Comparison of ENCODE assay signal across 9 cellular contexts in the genomic region with DNA sequence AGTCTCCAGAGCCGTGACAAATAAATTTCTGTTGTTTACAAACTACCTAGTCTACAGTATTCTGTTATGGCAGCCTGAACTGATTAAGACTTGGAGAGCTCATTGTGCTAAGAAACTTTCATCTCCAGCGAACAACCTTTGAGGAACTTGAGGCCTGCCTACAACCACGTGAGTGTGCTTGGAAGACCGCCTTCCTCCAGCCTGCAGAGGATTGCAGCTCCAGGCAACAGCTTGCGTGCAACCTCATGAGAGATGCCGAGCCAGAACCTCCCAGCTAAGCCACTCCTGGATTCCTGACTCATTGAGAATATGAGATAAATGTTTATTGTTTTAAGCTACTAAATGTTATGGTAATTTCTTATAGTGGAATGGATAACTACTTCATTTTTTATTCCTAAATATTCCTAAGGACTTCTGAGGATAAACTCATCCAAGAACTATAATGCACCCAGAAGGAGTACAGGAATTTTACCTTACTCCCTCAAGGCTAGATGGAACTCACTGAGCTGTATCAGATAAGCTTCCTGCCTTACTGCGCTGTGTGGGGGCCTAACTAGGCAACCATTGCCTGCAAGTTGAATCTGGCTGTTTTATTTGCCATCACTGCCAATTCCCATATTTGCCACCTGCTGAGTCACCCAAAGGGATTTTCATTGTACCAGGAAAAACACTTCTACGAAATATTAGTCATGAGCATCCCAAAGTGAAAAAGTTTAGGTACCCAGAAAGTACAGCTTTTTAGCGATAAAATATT. TPM values are rescaled to one million over a fixed set of nuclear protein-coding genes. Genes with fewer than 3 reads are reported as not detected.
DNase-seq lines count a peak whose midpoint lies in the region; ATAC-seq, FAIRE-seq and TF ChIP-seq lines count a peak whose summit lies in the region.
"Had no signal": no experiment of that assay in that cellular context is flagged by ENCODE, and none has a peak within 500 bp of the region (broad histone marks: within the 10 kb centered on the region; RNA-seq: fewer than 3 reads in every experiment).

No MANE protein-coding gene starts in this region.

- CTCF ChIA-PET in HepG2 (lab: Yijun Ruan, JAX; ENCODE audit: low intra/inter-chr PET ratio, low total read pairs), result no interaction called here
- CTCF ChIA-PET in activated CD4-positive, alpha-beta memory T cell treated with anti-CD3 and anti-CD28 coated beads for 36 hours (lab: Charles Lee), result interaction anchor here (1.1 kb wide), 1 partner anchor 369 kb away, joined by 4 read pairs; no protein-coding TSS in a partner anchor

- H3K9ac ChIP-seq in HepG2 (ENCODE audit: insufficient read depth, low read depth, low read length) (no peak overlapping the region), MM.1S (ENCODE audit: low read length) (no peak overlapping the region)

- H3K9me3 ChIP-seq in right lobe of liver (no peaks in the 10 kb centered on the region), HepG2 (ENCODE audit: low read length) (no peaks in the 10 kb centered on the region), MM.1S (replicated peaks; ENCODE audit: insufficient read depth, low read length) (no peaks in the 10 kb centered on the region)

- TF ChIP-seq CTCF in right lobe of liver (IDR thresholded peaks at IDR 0.05) (no peak), HepG2 (CRISPR knock-in tag; IDR thresholded peaks at IDR 0.05) (no peak), epithelial cell of proximal tubule (conservative IDR thresholded peaks at IDR 0.05; ENCODE audit: low read depth, low read length) (no peak), MM.1S (IDR thresholded peaks at IDR 0.05; ENCODE audit: low read length) (no peak)

- no peaks in the 10 kb centered on the region for H3K4me1 Mint-ChIP-seq in activated CD4-positive, alpha-beta memory T cell treated with anti-CD3 and anti-CD28 coated beads for 36 hours (ENCODE audit: low read depth)

- H3K4me2 ChIP-seq in HepG2 (ENCODE audit: low read depth, low read length), result no peak overlapping the region
- no peak overlapping the region for H3K4me2 ChIP-seq in MM.1S (ENCODE audit: low read depth, low read length)

- no peaks in the 10 kb centered on the region for H3K9me2 ChIP-seq in MM.1S (replicated peaks; ENCODE audit: insufficient read depth, low read length)

- H3F3A ChIP-seq in MM.1S (ENCODE audit: insufficient read depth, low read length), result no peaks in the 10 kb centered on the region

- no peaks in the 10 kb centered on the region for H3K4me1 ChIP-seq in right lobe of liver
- H3K4me1 ChIP-seq in HepG2 (ENCODE audit: insufficient read depth, low read length), result no peaks in the 10 kb centered on the region
- H3K4me1 ChIP-seq in MM.1S (ENCODE audit: low read length), result 0 out of 2 replicates have a peak, but pooled peaks cover 5% of the 10 kb centered on the region

- ATAC-seq in right lobe of liver, result peak in 3 of 4 donors; percentile 28 to 50 (median 28)
- no peak for ATAC-seq in HepG2
- ATAC-seq in HG02970 (IDR thresholded peaks at IDR 0.05; ENCODE audit: low FRiP score, unreplicated experiment), result no peak

- FAIRE-seq in HepG2 (lab: Jason Lieb, UNC), result no peak

- WGBS in right lobe of liver (ENCODE audit: insufficient coverage, low coverage, low lambda C conversion rate, missing lambda C conversion rate), result 76% methylated on average over 6 of the region's 9 CpGs
- 38% methylated on average over 9 of the region's 9 CpGs for WGBS in HepG2 (ENCODE audit: low lambda C conversion rate)

- H3K4me3 Mint-ChIP-seq in activated CD4-positive, alpha-beta memory T cell treated with anti-CD3 and anti-CD28 coated beads for 36 hours, result no peak overlapping the region

- H2AFZ ChIP-seq in HepG2 (ENCODE audit: low read length), result no peak overlapping the region
- no peak overlapping the region for H2AFZ ChIP-seq in MM.1S (ENCODE audit: low read length)

- TF ChIP-seq EP300 in HepG2 (IDR thresholded peaks at IDR 0.05; ENCODE audit: low read depth in 2 of 2, low read length in 2 of 2) (no peak), HepG2 (CRISPR knock-in tag; IDR thresholded peaks at IDR 0.05; ENCODE audit: borderline replicate concordance) (no peak)

- DNase-seq in right lobe of liver (peak in 1 of 3 donors; percentile 53), HepG2 (ENCODE audit: low spot score) (no peak), epithelial cell of proximal tubule (ENCODE audit: low read depth) (peak; percentile 36), mucosa of gallbladder (ENCODE audit: low spot score) (peak; percentile 79), MM.1S (no peak), 8988T (no peak)
- DNase-seq in activated CD4-positive, alpha-beta memory T cell treated with anti-CD3 and anti-CD28 coated beads for 36 hours, result no peak
- DNase-seq: activated T-cell treated with anti-CD3 and anti-CD28 coated beads, Interleukin-2, amount 50 U/mL, for 48 hours had no signal

- no peak for TF ChIP-seq POLR2A in right lobe of liver (IDR thresholded peaks at IDR 0.05)
- TF ChIP-seq POLR2A in HepG2 (IDR thresholded peaks at IDR 0.05; ENCODE audit: insufficient read depth in 1 of 2, low read depth in 2 of 2, low read length in 2 of 2), result no peak

- H3K79me2 ChIP-seq in HepG2 (ENCODE audit: insufficient read depth, low read length) (no peaks in the 10 kb centered on the region), MM.1S (ENCODE audit: low read length) (no peaks in the 10 kb centered on the region)

- H3K27me3 Mint-ChIP-seq in activated CD4-positive, alpha-beta memory T cell treated with anti-CD3 and anti-CD28 coated beads for 36 hours, result peaks cover 7% of the 10 kb centered on the region

- TF ChIP-seq RAD21 in HepG2 (CRISPR knock-in tag; IDR thresholded peaks at IDR 0.05), result no peak

- H3K36me3 Mint-ChIP-seq in activated CD4-positive, alpha-beta memory T cell treated with anti-CD3 and anti-CD28 coated beads for 36 hours, result no peaks in the 10 kb centered on the region

- no peak overlapping the region for H3K4me3 ChIP-seq in right lobe of liver
- no peak overlapping the region for H3K4me3 ChIP-seq in HepG2 (replicated peaks in 1 of 3; ENCODE audit: insufficient read depth in 1 of 3, low read depth in 2 of 3, low read length in 3 of 3)
- H3K4me3 ChIP-seq in epithelial cell of proximal tubule (ENCODE audit: low read depth, low read length), result no peak overlapping the region
- H3K4me3 ChIP-seq in MM.1S (ENCODE audit: low read length), result no peak overlapping the region

- no TSS peak for BruUV-seq in HepG2 (replicated peaks; lab: Mats Ljungman, UMichigan)

- no peak overlapping the region for H3K27ac Mint-ChIP-seq in activated CD4-positive, alpha-beta memory T cell treated with anti-CD3 and anti-CD28 coated beads for 36 hours

- intact Hi-C loops in right lobe of liver (cut with DNase I), result no loop called here
- intact Hi-C loops in HepG2 (cut with micrococcal nuclease; ENCODE audit: unreplicated experiment), result no loop called here
- intact Hi-C loops in activated CD4-positive, alpha-beta memory T cell treated with anti-CD3 and anti-CD28 coated beads for 36 hours (cut with micrococcal nuclease), result no loop called here

- no peaks in the 10 kb centered on the region for H4K20me1 ChIP-seq in HepG2 (ENCODE audit: insufficient read depth, low read length)
- H4K20me1 ChIP-seq in MM.1S (ENCODE audit: insufficient read depth, low read length), result no peaks in the 10 kb centered on the region

- no peak overlapping the region for H3K27ac ChIP-seq in right lobe of liver
- H3K27ac ChIP-seq in HepG2 (ENCODE audit: extremely low read length, insufficient read depth, low read length), result no peak overlapping the region
- no peak overlapping the region for H3K27ac ChIP-seq in MM.1S (ENCODE audit: low read length)

- in situ Hi-C loops in HepG2 (cut with HindIII; ENCODE audit: extremely low pct_ligation_motif_present, low pct_unique_long_range_greater_than_20kb), result no loop called here

- POLR2A ChIA-PET in HepG2 (lab: Yijun Ruan, JAX), result no interaction called here
- POLR2A ChIA-PET in activated CD4-positive, alpha-beta memory T cell treated with anti-CD3 and anti-CD28 coated beads for 36 hours (lab: Charles Lee), result no interaction called here

- H3K36me3 ChIP-seq in right lobe of liver (no peaks in the 10 kb centered on the region), HepG2 (replicated peaks in 1 of 2; ENCODE audit: control insufficient read depth in 1 of 2, insufficient read depth in 2 of 2, low read length in 2 of 2) (no peaks in the 10 kb centered on the region), MM.1S (replicated peaks; ENCODE audit: insufficient read depth, low read length) (no peaks in the 10 kb centered on the region)

- no peaks in the 10 kb centered on the region for H3K9me3 Mint-ChIP-seq in activated CD4-positive, alpha-beta memory T cell treated with anti-CD3 and anti-CD28 coated beads for 36 hours

- no peaks in the 10 kb centered on the region for H3K27me3 ChIP-seq in right lobe of liver
- H3K27me3 ChIP-seq in HepG2 (ENCODE audit: control insufficient read depth in 1 of 2, insufficient read depth in 2 of 2, low read length in 2 of 2), result peaks cover 0 to 4% of the 10 kb centered on the region in 2 experiments; a peak in 2 of 5 replicates
- no peaks in the 10 kb centered on the region for H3K27me3 ChIP-seq in MM.1S (replicated peaks; ENCODE audit: insufficient read depth, low read length)

RNA-seq across cellular contexts. Expression of a gene that starts 17.6 kb away (rescaled TPM):
- total RNA-seq in right lobe of liver (under 1 TPM in 1 of 6 experiments, not detected in 5; 0.47 TPM), HepG2 (2016; rRNA removed; fragmentation: Illumina TruSeq; extraction: Trizol) (not detected in 2 replicates), epithelial cell of proximal tubule (not detected in 2 replicates), mucosa of gallbladder (36.8 TPM)
- total RNA-seq in HepG2 (2016; cell fraction: cytosol; rRNA removed; fragmentation: Illumina TruSeq; extraction: Trizol; ENCODE audit: low read depth), result not detected in 2 replicates
- total RNA-seq in HepG2 (2016; cell fraction: insoluble cytoplasmic fraction; rRNA removed; fragmentation: Illumina TruSeq; extraction: Trizol), result not detected in 2 replicates
- total RNA-seq in HepG2 (2016; cell fraction: membrane; rRNA removed; fragmentation: Illumina TruSeq; extraction: Trizol), result not detected in 2 replicates
- total RNA-seq in HepG2 (2016; cell fraction: nucleus; rRNA removed; fragmentation: Illumina TruSeq; extraction: Trizol), result not detected in 2 replicates
- polyA plus RNA-seq in HepG2 (2011; rRNA removed), result 0.05 and 0.20 TPM in 2 replicates
- not detected in 2 replicates for polyA plus RNA-seq in HepG2 (2011; cell fraction: cytosol; rRNA removed)
- 0.08 TPM in 1 of 2 replicates, not detected in the other for polyA plus RNA-seq in HepG2 (2011; cell fraction: nucleus; rRNA removed)
- 0.27 and 0.86 TPM in 2 replicates for polyA plus RNA-seq in HepG2 (2012)
- polyA plus RNA-seq in HepG2 (2016; cell fraction: cytosol; fragmentation: Illumina TruSeq; extraction: Trizol; ENCODE audit: low read depth), result not detected in 2 replicates
- not detected in 2 replicates for polyA plus RNA-seq in HepG2 (2016; cell fraction: insoluble cytoplasmic fraction; fragmentation: Illumina TruSeq; extraction: Trizol; ENCODE audit: low read depth)
- polyA plus RNA-seq in HepG2 (2016; cell fraction: membrane; fragmentation: Illumina TruSeq; extraction: Trizol; ENCODE audit: low read depth), result not detected in 2 replicates
- not detected in 2 replicates for polyA plus RNA-seq in HepG2 (2016; cell fraction: nucleus; fragmentation: Illumina TruSeq; extraction: Trizol; ENCODE audit: insufficient read depth, low read depth)
- not detected in 2 replicates for polyA minus RNA-seq in HepG2 (2011; rRNA and poly(A)+ RNA removed; ENCODE audit: low replicate concordance)
- not detected in 2 replicates for polyA minus RNA-seq in HepG2 (2011; cell fraction: cytosol; rRNA and poly(A)+ RNA removed)
- 0.25 TPM in 1 of 2 replicates, not detected in the other for polyA minus RNA-seq in HepG2 (2011; cell fraction: nucleus; rRNA and poly(A)+ RNA removed)
- not detected for total RNA-seq in activated CD4-positive, alpha-beta memory T cell treated with anti-CD3 and anti-CD28 coated beads for 36 hours

RNA-seq across cellular contexts. Expression of a gene that starts 42.2 kb away (rescaled TPM):
- total RNA-seq in right lobe of liver, result 10 to 100 TPM; 13.3 to 24.3 (median 20.2) TPM
- 33.2 and 52.5 TPM in 2 replicates for total RNA-seq in HepG2 (2016; rRNA removed; fragmentation: Illumina TruSeq; extraction: Trizol)
- 14.5 and 16.4 TPM in 2 replicates for total RNA-seq in HepG2 (2016; cell fraction: cytosol; rRNA removed; fragmentation: Illumina TruSeq; extraction: Trizol; ENCODE audit: low read depth)
- 32.2 and 49.5 TPM in 2 replicates for total RNA-seq in HepG2 (2016; cell fraction: insoluble cytoplasmic fraction; rRNA removed; fragmentation: Illumina TruSeq; extraction: Trizol)
- 22.3 and 22.9 TPM in 2 replicates for total RNA-seq in HepG2 (2016; cell fraction: membrane; rRNA removed; fragmentation: Illumina TruSeq; extraction: Trizol)
- 19.3 and 22.3 TPM in 2 replicates for total RNA-seq in HepG2 (2016; cell fraction: nucleus; rRNA removed; fragmentation: Illumina TruSeq; extraction: Trizol)
- 3.9 and 4.4 TPM in 2 replicates for polyA plus RNA-seq in HepG2 (2011; rRNA removed)
- polyA plus RNA-seq in HepG2 (2011; cell fraction: cytosol; rRNA removed), result 1.9 and 2.9 TPM in 2 replicates
- 4.0 and 5.4 TPM in 2 replicates for polyA plus RNA-seq in HepG2 (2011; cell fraction: nucleus; rRNA removed)
- 14.9 and 16.7 TPM in 2 replicates for polyA plus RNA-seq in HepG2 (2012)
- 9.7 and 9.9 TPM in 2 replicates for polyA plus RNA-seq in HepG2 (2016; cell fraction: cytosol; fragmentation: Illumina TruSeq; extraction: Trizol; ENCODE audit: low read depth)
- 23.1 and 23.8 TPM in 2 replicates for polyA plus RNA-seq in HepG2 (2016; cell fraction: insoluble cytoplasmic fraction; fragmentation: Illumina TruSeq; extraction: Trizol; ENCODE audit: low read depth)
- polyA plus RNA-seq in HepG2 (2016; cell fraction: membrane; fragmentation: Illumina TruSeq; extraction: Trizol; ENCODE audit: low read depth), result 12.7 and 13.7 TPM in 2 replicates
- polyA plus RNA-seq in HepG2 (2016; cell fraction: nucleus; fragmentation: Illumina TruSeq; extraction: Trizol; ENCODE audit: insufficient read depth, low read depth), result 21.1 and 25.6 TPM in 2 replicates
- polyA minus RNA-seq in HepG2 (2011; rRNA and poly(A)+ RNA removed; ENCODE audit: low replicate concordance), result 2.0 and 4.5 TPM in 2 replicates
- 8.4 and 8.6 TPM in 2 replicates for polyA minus RNA-seq in HepG2 (2011; cell fraction: cytosol; rRNA and poly(A)+ RNA removed)
- 12.6 and 13.4 TPM in 2 replicates for polyA minus RNA-seq in HepG2 (2011; cell fraction: nucleus; rRNA and poly(A)+ RNA removed)
- 36.3 and 41.5 TPM in 2 replicates for total RNA-seq in epithelial cell of proximal tubule
- 61.8 TPM for total RNA-seq in mucosa of gallbladder
- total RNA-seq in activated CD4-positive, alpha-beta memory T cell treated with anti-CD3 and anti-CD28 coated beads for 36 hours, result 10 to 100 TPM; 37.4 to 39.7 TPM

RNA-seq across cellular contexts. Expression of a gene that starts 42.3 kb away (rescaled TPM):
- total RNA-seq in right lobe of liver (10 to 100 TPM; 23.9 to 35.2 (median 29.8) TPM), HepG2 (2016; rRNA removed; fragmentation: Illumina TruSeq; extraction: Trizol) (17.5 and 41.4 TPM in 2 replicates), epithelial cell of proximal tubule (45.5 and 51.1 TPM in 2 replicates), mucosa of gallbladder (76.9 TPM)
- total RNA-seq in HepG2 (2016; cell fraction: cytosol; rRNA removed; fragmentation: Illumina TruSeq; extraction: Trizol; ENCODE audit: low read depth), result 10.2 and 13.7 TPM in 2 replicates
- total RNA-seq in HepG2 (2016; cell fraction: insoluble cytoplasmic fraction; rRNA removed; fragmentation: Illumina TruSeq; extraction: Trizol), result 16.3 and 39.3 TPM in 2 replicates
- total RNA-seq in HepG2 (2016; cell fraction: membrane; rRNA removed; fragmentation: Illumina TruSeq; extraction: Trizol), result 54.4 and 60.1 TPM in 2 replicates
- 17.6 and 19.3 TPM in 2 replicates for total RNA-seq in HepG2 (2016; cell fraction: nucleus; rRNA removed; fragmentation: Illumina TruSeq; extraction: Trizol)
- polyA plus RNA-seq in HepG2 (2011; rRNA removed), result 34.6 and 35.4 TPM in 2 replicates
- polyA plus RNA-seq in HepG2 (2011; cell fraction: cytosol; rRNA removed), result 12.6 and 22.8 TPM in 2 replicates
- 6.6 and 9.7 TPM in 2 replicates for polyA plus RNA-seq in HepG2 (2011; cell fraction: nucleus; rRNA removed)
- polyA plus RNA-seq in HepG2 (2012), result 28.5 and 32.2 TPM in 2 replicates
- 38.7 and 43.9 TPM in 2 replicates for polyA plus RNA-seq in HepG2 (2016; cell fraction: cytosol; fragmentation: Illumina TruSeq; extraction: Trizol; ENCODE audit: low read depth)
- polyA plus RNA-seq in HepG2 (2016; cell fraction: insoluble cytoplasmic fraction; fragmentation: Illumina TruSeq; extraction: Trizol; ENCODE audit: low read depth), result 82.7 and 83.3 TPM in 2 replicates
- polyA plus RNA-seq in HepG2 (2016; cell fraction: membrane; fragmentation: Illumina TruSeq; extraction: Trizol; ENCODE audit: low read depth), result 97.2 and 104 TPM in 2 replicates
- polyA plus RNA-seq in HepG2 (2016; cell fraction: nucleus; fragmentation: Illumina TruSeq; extraction: Trizol; ENCODE audit: insufficient read depth, low read depth), result 31.3 and 36.7 TPM in 2 replicates
- polyA minus RNA-seq in HepG2 (2011; rRNA and poly(A)+ RNA removed; ENCODE audit: low replicate concordance), result 27.5 and 34.7 TPM in 2 replicates
- polyA minus RNA-seq in HepG2 (2011; cell fraction: cytosol; rRNA and poly(A)+ RNA removed), result 32.0 and 35.7 TPM in 2 replicates
- polyA minus RNA-seq in HepG2 (2011; cell fraction: nucleus; rRNA and poly(A)+ RNA removed), result 20.1 and 25.2 TPM in 2 replicates
- 10 to 100 TPM; 64.6 to 65.1 TPM for total RNA-seq in activated CD4-positive, alpha-beta memory T cell treated with anti-CD3 and anti-CD28 coated beads for 36 hours

Comparison
In these comparisons a context has a peak if more than half of its experiments do, and no peak if none do; other contexts are left out.
1. ATAC-seq: peak in right lobe of liver (3 of 4); none in HepG2 (single experiment) and HG02970 (single experiment).
2. DNase-seq: peak in epithelial cell of proximal tubule (single experiment) and mucosa of gallbladder (single experiment); none in HepG2 (single experiment), MM.1S (single experiment), 8988T (single experiment) and activated CD4-positive, alpha-beta memory T cell treated with anti-CD3 and anti-CD28 coated beads for 36 hours (single experiment).
3. RNA of a gene that starts 17.6 kb away (total RNA-seq): 36.8 TPM in mucosa of gallbladder (single experiment); not detected in activated CD4-positive, alpha-beta memory T cell treated with anti-CD3 and anti-CD28 coated beads for 36 hours, 0.47 TPM in right lobe of liver, not detected in HepG2 and not detected in epithelial cell of proximal tubule; every median in the first group is over 10 times any median in the second.